Comparison of ENCODE assay signal across 1 cellular context in genomic region chr15:33125883-33126535, GRCh38.
TF ChIP-seq lines count a peak whose summit lies in the region.

No MANE protein-coding gene starts in this region.

TF ChIP-seq in GM23338, 12 proteins besides CTCF, POLR2A, EP300 and RAD21 (continued from another document):
- TF ChIP-seq ZNF462 (CRISPR knock-in tag; IDR thresholded peaks at IDR 0.05) (no peak), REST (IDR thresholded peaks at IDR 0.05; ENCODE audit: unreplicated experiment) (no peak), CREB1 (CRISPR knock-in tag; IDR thresholded peaks at IDR 0.05; ENCODE audit: low read depth) (no peak), ZNF331 (CRISPR knock-in tag; IDR thresholded peaks at IDR 0.05; ENCODE audit: low read depth) (no peak), EZH2 (IDR thresholded peaks at IDR 0.05; ENCODE audit: low read depth, unreplicated experiment) (no peak), ZNF114 (CRISPR knock-in tag; IDR thresholded peaks at IDR 0.05) (no peak)
